In genomic region chr6:45474376-45474775, GRCh38 we compare ENCODE assay signal across 20 cellular contexts.
DNase-seq lines count a peak whose midpoint lies in the region; ATAC-seq and TF ChIP-seq lines count a peak whose summit lies in the region.
"Had no signal": no experiment of that assay in that cellular context is flagged by ENCODE, and none has a peak within 500 bp of the region (broad histone marks: within the 10 kb centered on the region; RNA-seq: fewer than 3 reads in every experiment).

No MANE protein-coding gene starts in this region.

- peak overlapping the region; percentile 23 for H3K27ac Mint-ChIP-seq in activated CD4-positive, alpha-beta memory T cell treated with anti-CD3 and anti-CD28 coated beads, Interleukin-2, amount 10 ng/mL, durations not matched to agents 7 days and 5 days
- no peak overlapping the region for H3K27ac Mint-ChIP-seq in activated CD4-positive, alpha-beta memory T cell treated with anti-CD3 and anti-CD28 coated beads for 36 hours
- H3K27ac Mint-ChIP-seq in activated T-helper 17 cell treated with anti-CD3 and anti-CD28 coated beads, Interleukin-2, amount 50 U/mL, for 72 hours, result peak overlapping the region; percentile 11
- peak overlapping the region; percentile 24 for H3K27ac Mint-ChIP-seq in stimulated activated effector memory CD8-positive, alpha-beta T cell treated with anti-CD3 and anti-CD28 coated beads, Interleukin-12 subunit alpha, Interleukin-12 subunit beta, amount 100 ng/mL, for 72 hours
- H3K27ac Mint-ChIP-seq: GM23338 had no signal

- no peak overlapping the region for H2AFZ ChIP-seq in fibroblast of lung (ENCODE audit: low read length)
- H2AFZ ChIP-seq: GM23338 had no signal

- no peak overlapping the region for H3K4me3 Mint-ChIP-seq in activated CD4-positive, alpha-beta memory T cell treated with anti-CD3 and anti-CD28 coated beads, Interleukin-2, amount 10 ng/mL, durations not matched to agents 7 days and 5 days
- H3K4me3 Mint-ChIP-seq in activated CD4-positive, alpha-beta memory T cell treated with anti-CD3 and anti-CD28 coated beads for 36 hours, result no peak overlapping the region
- no peak overlapping the region for H3K4me3 Mint-ChIP-seq in activated T-helper 17 cell treated with anti-CD3 and anti-CD28 coated beads, Interleukin-2, amount 50 U/mL, for 72 hours
- H3K4me3 Mint-ChIP-seq in stimulated activated effector memory CD8-positive, alpha-beta T cell treated with anti-CD3 and anti-CD28 coated beads, Interleukin-12 subunit alpha, Interleukin-12 subunit beta, amount 100 ng/mL, for 72 hours, result no peak overlapping the region
- H3K4me3 Mint-ChIP-seq: GM23338 had no signal

- no peaks in the 10 kb centered on the region for H3K9me3 Mint-ChIP-seq in activated CD4-positive, alpha-beta memory T cell treated with anti-CD3 and anti-CD28 coated beads, Interleukin-2, amount 10 ng/mL, durations not matched to agents 7 days and 5 days
- H3K9me3 Mint-ChIP-seq in activated CD4-positive, alpha-beta memory T cell treated with anti-CD3 and anti-CD28 coated beads for 36 hours, result no peaks in the 10 kb centered on the region
- no peaks in the 10 kb centered on the region for H3K9me3 Mint-ChIP-seq in activated T-helper 17 cell treated with anti-CD3 and anti-CD28 coated beads, Interleukin-2, amount 50 U/mL, for 72 hours
- H3K9me3 Mint-ChIP-seq in stimulated activated effector memory CD8-positive, alpha-beta T cell treated with anti-CD3 and anti-CD28 coated beads, Interleukin-12 subunit alpha, Interleukin-12 subunit beta, amount 100 ng/mL, for 72 hours, result no peaks in the 10 kb centered on the region
- H3K9me3 Mint-ChIP-seq: GM23338 had no signal

- H3K27me3 ChIP-seq in fibroblast of lung (ENCODE audit: control insufficient read depth, insufficient read depth, low read length), result no peaks in the 10 kb centered on the region
- H3K27me3 ChIP-seq in effector memory CD4-positive, alpha-beta T cell (replicated peaks; ENCODE audit: control insufficient read depth, insufficient read depth, low read length, poor library complexity, severe bottlenecking), result no peaks in the 10 kb centered on the region
- H3K27me3 ChIP-seq: SJCRH30 had no signal

- intact Hi-C loops in activated CD4-positive, alpha-beta memory T cell treated with anti-CD3 and anti-CD28 coated beads for 36 hours (cut with micrococcal nuclease), result no loop called here

- no peaks in the 10 kb centered on the region for H3K9me3 ChIP-seq in fibroblast of lung (ENCODE audit: control insufficient read depth, insufficient read depth, low read depth, low read length)
- H3K9me3 ChIP-seq in effector memory CD4-positive, alpha-beta T cell (ENCODE audit: control insufficient read depth, low read length), result no peaks in the 10 kb centered on the region
- H3K9me3 ChIP-seq: A549, SJCRH30 had no signal

- no peak for TF ChIP-seq CTCF in fibroblast of lung (conservative IDR thresholded peaks at IDR 0.05 in 1 of 2, IDR thresholded peaks at IDR 0.05 in 1 of 2; ENCODE audit: low read depth in 1 of 2, low read length in 2 of 2)

- no peak overlapping the region for H3K4me3 ChIP-seq in fibroblast of lung (replicated peaks in 1 of 4; ENCODE audit: control extremely low read depth in 1 of 4, insufficient read depth in 1 of 4, low read depth in 3 of 4, low read length in 4 of 4)
- H3K4me3 ChIP-seq in effector memory CD4-positive, alpha-beta T cell (ENCODE audit: insufficient read depth, low read depth, low read length, poor library complexity, severe bottlenecking), result no peak overlapping the region
- H3K4me3 ChIP-seq: A549, GM23338, SJCRH30 had no signal

- no peaks in the 10 kb centered on the region for H3K79me2 ChIP-seq in fibroblast of lung (ENCODE audit: control insufficient read depth, insufficient read depth, low read length)

- no peaks in the 10 kb centered on the region for H4K20me1 ChIP-seq in fibroblast of lung (ENCODE audit: control insufficient read depth, extremely low read depth, insufficient read depth, low read length)

- DNase-seq in activated CD4-positive, alpha-beta memory T cell treated with anti-CD3 and anti-CD28 coated beads, Interleukin-2, amount 10 ng/mL, durations not matched to agents 7 days and 5 days, result no peak
- DNase-seq in activated CD4-positive, alpha-beta memory T cell treated with anti-CD3 and anti-CD28 coated beads for 36 hours, result no peak
- peak; percentile 29 to 41 for DNase-seq in fibroblast of lung (ENCODE audit: low read depth in 2 of 2)
- no peak for DNase-seq in stimulated activated effector memory CD8-positive, alpha-beta T cell treated with anti-CD3 and anti-CD28 coated beads, Interleukin-12 subunit alpha, Interleukin-12 subunit beta, amount 100 ng/mL, for 72 hours (ENCODE audit: low spot score in 2 of 2)
- DNase-seq in activated CD8-positive, alpha-beta memory T cell treated with anti-CD3 and anti-CD28 coated beads, Interleukin-2, amount 50 U/mL, for 4 hours, result no peak
- no peak for DNase-seq in effector memory CD4-positive, alpha-beta T cell
- DNase-seq in activated CD8-positive, alpha-beta memory T cell treated with anti-CD3 and anti-CD28 coated beads for 24 hours, result no peak
- DNase-seq: C1 segment of cervical spinal cord; DMS 273 treated with DMSO at 0.1 percent for 48 hours; MM.1S; NCI-H1092 treated with DMSO at 0.1 percent for 48 hours; NCI-H2227 treated with DMSO at 0.1 percent for 48 hours; NCI-H524 treated with DMSO at 0.1 percent for 48 hours; NK-92 treated with Interleukin-12 subunit alpha and Interleukin-12 subunit beta, amount 100 ng/mL, for 24 hours; PC-3; SJCRH30 had no signal

- no peak overlapping the region for H3K9ac ChIP-seq in fibroblast of lung (ENCODE audit: insufficient read depth, low read length)

- no peaks in the 10 kb centered on the region for H3K36me3 ChIP-seq in fibroblast of lung (ENCODE audit: control insufficient read depth, insufficient read depth, low read length)
- no peaks in the 10 kb centered on the region for H3K36me3 ChIP-seq in effector memory CD4-positive, alpha-beta T cell (ENCODE audit: control insufficient read depth, insufficient read depth, low read length)

- ATAC-seq in activated T-helper 17 cell treated with anti-CD3 and anti-CD28 coated beads, Interleukin-2, amount 50 U/mL, for 72 hours (replicated peaks), result no peak
- ATAC-seq in stimulated activated effector memory CD8-positive, alpha-beta T cell treated with anti-CD3 and anti-CD28 coated beads, Interleukin-12 subunit alpha, Interleukin-12 subunit beta, amount 100 ng/mL, for 72 hours, result no peak
- ATAC-seq: A549, GM23338, HepG2, PC-3 had no signal

- H3K27me3 Mint-ChIP-seq in activated CD4-positive, alpha-beta memory T cell treated with anti-CD3 and anti-CD28 coated beads, Interleukin-2, amount 10 ng/mL, durations not matched to agents 7 days and 5 days, result no peaks in the 10 kb centered on the region
- no peaks in the 10 kb centered on the region for H3K27me3 Mint-ChIP-seq in activated CD4-positive, alpha-beta memory T cell treated with anti-CD3 and anti-CD28 coated beads for 36 hours
- no peaks in the 10 kb centered on the region for H3K27me3 Mint-ChIP-seq in activated T-helper 17 cell treated with anti-CD3 and anti-CD28 coated beads, Interleukin-2, amount 50 U/mL, for 72 hours

- H3K4me1 Mint-ChIP-seq in activated CD4-positive, alpha-beta memory T cell treated with anti-CD3 and anti-CD28 coated beads, Interleukin-2, amount 10 ng/mL, durations not matched to agents 7 days and 5 days, result peaks cover 48% of the 10 kb centered on the region
- peaks cover 50% of the 10 kb centered on the region for H3K4me1 Mint-ChIP-seq in activated CD4-positive, alpha-beta memory T cell treated with anti-CD3 and anti-CD28 coated beads for 36 hours (ENCODE audit: low read depth)
- peaks cover 35% of the 10 kb centered on the region for H3K4me1 Mint-ChIP-seq in activated T-helper 17 cell treated with anti-CD3 and anti-CD28 coated beads, Interleukin-2, amount 50 U/mL, for 72 hours
- peaks cover 48% of the 10 kb centered on the region for H3K4me1 Mint-ChIP-seq in stimulated activated effector memory CD8-positive, alpha-beta T cell treated with anti-CD3 and anti-CD28 coated beads, Interleukin-12 subunit alpha, Interleukin-12 subunit beta, amount 100 ng/mL, for 72 hours

- peaks cover 9% of the 10 kb centered on the region for H3K4me1 ChIP-seq in fibroblast of lung (ENCODE audit: control insufficient read depth, extremely low read depth, insufficient read depth, low read length)
- peaks cover 12% of the 10 kb centered on the region for H3K4me1 ChIP-seq in effector memory CD4-positive, alpha-beta T cell (ENCODE audit: control insufficient read depth, insufficient read depth, low read length, poor library complexity, severe bottlenecking)
- H3K4me1 ChIP-seq: A549 had no signal

- no peak overlapping the region for H3K27ac ChIP-seq in fibroblast of lung (ENCODE audit: insufficient read depth, low read length)
- no peak overlapping the region for H3K27ac ChIP-seq in effector memory CD4-positive, alpha-beta T cell (ENCODE audit: insufficient read depth, low read length, poor library complexity, severe bottlenecking)
- H3K27ac ChIP-seq: A549, SJCRH30 had no signal

- H3K36me3 Mint-ChIP-seq in activated CD4-positive, alpha-beta memory T cell treated with anti-CD3 and anti-CD28 coated beads, Interleukin-2, amount 10 ng/mL, durations not matched to agents 7 days and 5 days (ENCODE audit: low read depth), result peaks cover 56% of the 10 kb centered on the region
- peaks cover 32% of the 10 kb centered on the region for H3K36me3 Mint-ChIP-seq in activated CD4-positive, alpha-beta memory T cell treated with anti-CD3 and anti-CD28 coated beads for 36 hours
- H3K36me3 Mint-ChIP-seq in activated T-helper 17 cell treated with anti-CD3 and anti-CD28 coated beads, Interleukin-2, amount 50 U/mL, for 72 hours (ENCODE audit: low read depth), result peaks cover 61% of the 10 kb centered on the region
- H3K36me3 Mint-ChIP-seq in stimulated activated effector memory CD8-positive, alpha-beta T cell treated with anti-CD3 and anti-CD28 coated beads, Interleukin-12 subunit alpha, Interleukin-12 subunit beta, amount 100 ng/mL, for 72 hours, result peaks cover 48% of the 10 kb centered on the region

- POLR2A ChIA-PET in activated CD4-positive, alpha-beta memory T cell treated with anti-CD3 and anti-CD28 coated beads, Interleukin-2, amount 10 ng/mL, durations not matched to agents 7 days and 5 days (lab: Charles Lee), result interaction anchor here (1.1 to 1.5 kb wide), 2 partner anchors 12 to 15 kb away, joined by 3 read pairs; no protein-coding TSS in a partner anchor
- POLR2A ChIA-PET in activated CD4-positive, alpha-beta memory T cell treated with anti-CD3 and anti-CD28 coated beads for 36 hours (lab: Charles Lee), result no interaction called here

- CTCF ChIA-PET in activated CD4-positive, alpha-beta memory T cell treated with anti-CD3 and anti-CD28 coated beads, Interleukin-2, amount 10 ng/mL, durations not matched to agents 7 days and 5 days (lab: Charles Lee), result no interaction called here
- CTCF ChIA-PET in activated CD4-positive, alpha-beta memory T cell treated with anti-CD3 and anti-CD28 coated beads for 36 hours (lab: Charles Lee), result no interaction called here

- no peak overlapping the region for H3K4me2 ChIP-seq in fibroblast of lung (ENCODE audit: extremely low read depth, insufficient read depth, low read length)
- H3K4me2 ChIP-seq: A549, GM23338 had no signal

Comparison
In these comparisons a context has a peak if more than half of its experiments do, and no peak if none do; other contexts are left out.
1. DNase-seq: peak in fibroblast of lung (2 of 2); none in activated CD4-positive, alpha-beta memory T cell treated with anti-CD3 and anti-CD28 coated beads, Interleukin-2, amount 10 ng/mL, durations not matched to agents 7 days and 5 days (single experiment), activated CD4-positive, alpha-beta memory T cell treated with anti-CD3 and anti-CD28 coated beads for 36 hours (single experiment), stimulated activated effector memory CD8-positive, alpha-beta T cell treated with anti-CD3 and anti-CD28 coated beads, Interleukin-12 subunit alpha, Interleukin-12 subunit beta, amount 100 ng/mL, for 72 hours (0 of 2), activated CD8-positive, alpha-beta memory T cell treated with anti-CD3 and anti-CD28 coated beads, Interleukin-2, amount 50 U/mL, for 4 hours (single experiment), effector memory CD4-positive, alpha-beta T cell (0 of 3) and activated CD8-positive, alpha-beta memory T cell treated with anti-CD3 and anti-CD28 coated beads for 24 hours (single experiment).